8 cellular contexts compared by ENCODE assay signal in the genomic region with DNA sequence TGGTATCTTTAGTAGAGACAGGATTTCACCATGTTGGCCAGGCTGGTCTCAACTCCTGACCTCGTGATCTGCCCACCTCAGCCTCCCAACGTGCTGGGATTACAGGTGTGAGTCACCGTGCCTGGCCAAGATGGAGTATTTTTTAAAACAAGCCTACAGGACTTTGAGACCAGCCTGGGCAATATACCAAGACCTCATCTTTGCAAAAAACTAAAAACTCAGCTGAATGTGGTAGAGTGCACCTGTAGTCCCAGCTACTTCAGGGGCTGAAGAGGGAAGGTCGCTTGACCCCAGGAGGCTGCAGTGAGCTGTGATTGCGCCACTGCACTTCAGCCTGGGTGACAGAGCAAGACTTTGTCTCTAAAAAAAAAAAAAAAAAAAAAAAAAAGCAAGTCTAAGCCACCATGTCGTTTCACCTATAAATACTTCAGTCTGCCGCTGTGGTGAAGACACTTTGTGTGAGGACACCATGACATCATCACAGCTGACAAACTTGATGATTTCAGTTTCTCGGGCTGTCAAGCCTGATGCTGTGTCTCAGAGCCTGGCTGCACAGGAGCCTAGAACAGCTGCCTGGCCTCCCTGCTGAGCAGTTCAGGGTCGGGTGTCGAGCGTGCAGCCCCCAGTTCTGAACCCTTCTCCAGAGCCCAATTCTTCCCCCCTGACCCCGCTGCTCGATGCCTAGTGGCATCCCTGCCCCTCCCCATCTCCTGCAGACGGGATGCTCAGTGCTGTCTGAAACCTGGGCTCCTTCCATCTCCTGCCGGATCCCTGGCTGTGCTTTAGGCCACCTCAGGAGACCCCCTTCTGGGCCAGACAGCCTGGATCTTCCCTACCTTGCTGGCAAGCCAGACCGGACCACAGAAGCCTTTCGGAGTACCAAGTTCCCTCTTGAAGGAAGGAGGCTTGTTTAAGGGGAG.
A peak's percentile ranks its signal among the peaks of the same experiment; 100 is the strongest.
DNase-seq lines count a peak whose midpoint lies in the region; ATAC-seq and TF ChIP-seq lines count a peak whose summit lies in the region.

No MANE protein-coding gene starts in this region.

- no peaks in the 10 kb centered on the region for H3K36me3 Mint-ChIP-seq in activated T-cell treated with anti-CD3 and anti-CD28 coated beads, Interleukin-2, amount 50 U/mL, for 72 hours (ENCODE audit: insufficient read depth in 2 of 2)

- peak; percentile 42 for DNase-seq in NK-92 treated with Interleukin-12 subunit alpha and Interleukin-12 subunit beta, amount 100 ng/mL, for 24 hours (lab: John Stamatoyannopoulos, UW)
- DNase-seq in NK-92 (lab: John Stamatoyannopoulos, UW; ENCODE audit: unreplicated experiment), result no peak
- DNase-seq in HT1080 (ENCODE audit: low read depth), result peak; percentile 14
- DNase-seq in activated T-cell treated with anti-CD3 and anti-CD28 coated beads, Interleukin-2, amount 50 U/mL, for 72 hours, result peak; percentile 27 to 30
- peak; percentile 36 for DNase-seq in renal cortical epithelial cell (ENCODE audit: low read depth)
- no peak for DNase-seq in GM19238 (ENCODE audit: insufficient read length, low spot score)
- DNase-seq in NCI-H1048 (lab: John Stamatoyannopoulos, UW), result no peak
- no peak for DNase-seq in OCI-LY7 (ENCODE audit: low spot score)

- H3K4me1 ChIP-seq in OCI-LY7 (ENCODE audit: insufficient read depth, low read length, poor library complexity, severe bottlenecking), result no peaks in the 10 kb centered on the region

- H3K27ac ChIP-seq in OCI-LY7 (ENCODE audit: low read depth, low read length, poor library complexity, severe bottlenecking), result no peak overlapping the region

- no peaks in the 10 kb centered on the region for H3K9me2 ChIP-seq in OCI-LY7 (ENCODE audit: insufficient read depth, low read length)

- POLR2A ChIA-PET in OCI-LY7 (lab: Charles Lee), result interaction anchor here (0.7 to 1.0 kb wide), 2 partner anchors 240 to 265 kb away, joined by 4 read pairs; no protein-coding TSS in a partner anchor

- intact Hi-C loops in OCI-LY7 (cut with micrococcal nuclease; ENCODE audit: unreplicated experiment), result no loop called here

- CTCF ChIA-PET in OCI-LY7 (lab: Charles Lee; ENCODE audit: unreplicated experiment), result interaction anchor here (0.7 kb wide), 1 partner anchor 86 kb away, joined by 3 read pairs; no protein-coding TSS in a partner anchor

- no peak overlapping the region for H2AFZ ChIP-seq in OCI-LY7 (ENCODE audit: low read length)

- no peaks in the 10 kb centered on the region for H4K20me1 ChIP-seq in OCI-LY7 (ENCODE audit: insufficient read depth, low read length)

- peaks cover 12% of the 10 kb centered on the region for H3K4me1 Mint-ChIP-seq in activated T-cell treated with anti-CD3 and anti-CD28 coated beads, Interleukin-2, amount 50 U/mL, for 72 hours (ENCODE audit: low read depth)

- H3K4me2 ChIP-seq in OCI-LY7 (ENCODE audit: low read length), result no peak overlapping the region

- peak; percentile 72 to 74 for ATAC-seq in activated T-cell treated with anti-CD3 and anti-CD28 coated beads, Interleukin-2, amount 50 U/mL, for 72 hours (replicated peaks in 1 of 2)

- H3K27me3 Mint-ChIP-seq in activated T-cell treated with anti-CD3 and anti-CD28 coated beads, Interleukin-2, amount 50 U/mL, for 72 hours (ENCODE audit: low read depth), result peaks cover 11% of the 10 kb centered on the region

- H3K9me3 ChIP-seq in OCI-LY7 (ENCODE audit: low read length), result no peaks in the 10 kb centered on the region

- no peak overlapping the region for H3K27ac Mint-ChIP-seq in activated T-cell treated with anti-CD3 and anti-CD28 coated beads, Interleukin-2, amount 50 U/mL, for 72 hours

- BruUV-seq in OCI-LY7 (replicated peaks; lab: Mats Ljungman, UMichigan), result no TSS peak

- no peaks in the 10 kb centered on the region for H3K79me2 ChIP-seq in OCI-LY7 (ENCODE audit: insufficient read depth, low read depth, low read length)

- no peak overlapping the region for H3K4me3 ChIP-seq in OCI-LY7 (ENCODE audit: low read depth, low read length, poor library complexity, severe bottlenecking)

- H3K36me3 ChIP-seq in OCI-LY7 (ENCODE audit: insufficient read depth, low read length), result no peaks in the 10 kb centered on the region

- H3K4me3 Mint-ChIP-seq in activated T-cell treated with anti-CD3 and anti-CD28 coated beads, Interleukin-2, amount 50 U/mL, for 72 hours, result peak overlapping the region; percentile 75 to 79

- no peak for TF ChIP-seq CTCF in OCI-LY7 (conservative IDR thresholded peaks at IDR 0.05; ENCODE audit: low read length)

- no peaks in the 10 kb centered on the region for H3K9me3 Mint-ChIP-seq in activated T-cell treated with anti-CD3 and anti-CD28 coated beads, Interleukin-2, amount 50 U/mL, for 72 hours

Comparison
In these comparisons a context has a peak if more than half of its experiments do, and no peak if none do; other contexts are left out.
1. DNase-seq: peak in NK-92 treated with Interleukin-12 subunit alpha and Interleukin-12 subunit beta, amount 100 ng/mL, for 24 hours (single experiment), HT1080 (single experiment), activated T-cell treated with anti-CD3 and anti-CD28 coated beads, Interleukin-2, amount 50 U/mL, for 72 hours (2 of 2) and renal cortical epithelial cell (single experiment); none in NK-92 (single experiment), GM19238 (single experiment), NCI-H1048 (single experiment) and OCI-LY7 (single experiment).